Comparison of ENCODE assay signal across 1 cellular context in genomic region chr3:177440456-177441105, GRCh38.
TF ChIP-seq lines count a peak whose summit lies in the region.

No MANE protein-coding gene starts in this region.

TF ChIP-seq in HepG2, 621 proteins besides CTCF, POLR2A, EP300 and RAD21 (continued from another document):
- no peak for TF ChIP-seq ATF5 (CRISPR knock-in tag; IDR thresholded peaks at IDR 0.05; ENCODE audit: low read depth)
- no peak for TF ChIP-seq ELF4 (CRISPR knock-in tag; IDR thresholded peaks at IDR 0.05; ENCODE audit: borderline replicate concordance)
- TF ChIP-seq MIER2 (CRISPR knock-in tag; IDR thresholded peaks at IDR 0.05), result no peak
- no peak for TF ChIP-seq DNMT3B (CRISPR knock-in tag; conservative IDR thresholded peaks at IDR 0.05)
- TF ChIP-seq HNRNPUL1 (IDR thresholded peaks at IDR 0.05; ENCODE audit: low read depth, low read length), result no peak
- TF ChIP-seq RXRB (CRISPR knock-in tag; IDR thresholded peaks at IDR 0.05; ENCODE audit: borderline replicate concordance), result no peak
